ENCODE assay signal across 13 cellular contexts in genomic region chrX:72526534-72527508, GRCh38. TPM values are rescaled to one million over a fixed set of nuclear protein-coding genes. Genes with fewer than 3 reads are reported as not detected.
A peak's percentile ranks its signal among the peaks of the same experiment; 100 is the strongest.
DNase-seq lines count a peak whose midpoint lies in the region; ATAC-seq and TF ChIP-seq lines count a peak whose summit lies in the region.
"Had no signal": no experiment of that assay in that cellular context is flagged by ENCODE, and none has a peak within 500 bp of the region (broad histone marks: within the 10 kb centered on the region; RNA-seq: fewer than 3 reads in every experiment).

No MANE protein-coding gene starts in this region.

- peak; percentile 48 for ATAC-seq in HG02623 (IDR thresholded peaks at IDR 0.05; ENCODE audit: unreplicated experiment)
- no peak for ATAC-seq in CD4-positive, alpha-beta T cell (ENCODE audit: poor library complexity)

- no peak for TF ChIP-seq POLR2A in suprapubic skin (IDR thresholded peaks at IDR 0.05)

- no peak overlapping the region for H3K4me3 Mint-ChIP-seq in Calu3 (ENCODE audit: low read depth, unreplicated experiment)
- H3K4me3 Mint-ChIP-seq in CD4-positive, alpha-beta T cell = no peak overlapping the region
- H3K4me3 Mint-ChIP-seq: activated T-helper 1 cell treated with anti-CD3 and anti-CD28 coated beads, Interleukin-12 subunit alpha, Interleukin-12 subunit beta, Interleukin-2, Interleukin-4 antibody, amounts not matched to agents 30 ng/mL and 10 ng/mL and 1 ng/mL, durations not matched to agents 14 hours and 24 hours and 36 hours; B cell; dendritic cell treated with granulocyte-macrophage colony-stimulating factor and Interleukin-4, amounts not matched to agents 40 ng/mL and 50 ng/mL, for 4 days had no signal

- BruUV-seq in Calu3 (replicated peaks; lab: Mats Ljungman, UMichigan) = no TSS peak

- POLR2A ChIA-PET in CD4-positive, alpha-beta T cell (lab: Charles Lee) = no interaction called here

- H3K36me3 Mint-ChIP-seq in Calu3 (ENCODE audit: insufficient read depth, unreplicated experiment) = no peaks in the 10 kb centered on the region
- H3K36me3 Mint-ChIP-seq in CD4-positive, alpha-beta T cell (ENCODE audit: low read depth) = peaks cover 51% of the 10 kb centered on the region

- intact Hi-C loops in Calu3 (cut with micrococcal nuclease; ENCODE audit: unreplicated experiment) = no loop called here
- intact Hi-C loops in CD4-positive, alpha-beta T cell (cut with DNase I, micrococcal nuclease) = no loop called here

- DNase-seq in Calu3 (no peak), SIG-M5 (lab: John Stamatoyannopoulos, UW) (peak; percentile 64), fibroblast of mammary gland (ENCODE audit: low read depth) (peak; percentile 3), suprapubic skin (ENCODE audit: low spot score in 2 of 2) (no peak), hypothalamus (lab: John Stamatoyannopoulos, UW) (no peak)
- DNase-seq in activated T-cell treated with anti-CD3 and anti-CD28 coated beads, Interleukin-2, amount 50 U/mL, for 1 hour = no peak
- DNase-seq in CD4-positive, alpha-beta T cell = no peak
- DNase-seq: NCI-H774; stimulated activated CD4-positive, alpha-beta T cell treated with anti-CD3 and anti-CD28 coated beads, Interleukin-12 subunit alpha, Interleukin-12 subunit beta, amount 100 ng/mL, for 4 hours had no signal

- no peaks in the 10 kb centered on the region for H3K27me3 Mint-ChIP-seq in Calu3 (ENCODE audit: unreplicated experiment)
- H3K27me3 Mint-ChIP-seq in CD4-positive, alpha-beta T cell = no peaks in the 10 kb centered on the region
- H3K27me3 Mint-ChIP-seq: B cell; dendritic cell treated with granulocyte-macrophage colony-stimulating factor and Interleukin-4, amounts not matched to agents 40 ng/mL and 50 ng/mL, for 4 days had no signal

- no peaks in the 10 kb centered on the region for H3K9me3 ChIP-seq in suprapubic skin
- H3K9me3 ChIP-seq in CD4-positive, alpha-beta T cell (ENCODE audit: control insufficient read depth, low read length) = no peaks in the 10 kb centered on the region

- CTCF ChIA-PET in Calu3 (lab: Charles Lee) = no interaction called here
- CTCF ChIA-PET in CD4-positive, alpha-beta T cell (lab: Charles Lee) = no interaction called here

- no peak overlapping the region for H3K27ac ChIP-seq in suprapubic skin
- H3K27ac ChIP-seq in CD4-positive, alpha-beta T cell (ENCODE audit: low read depth, low read length) = no peak overlapping the region

- no peak for TF ChIP-seq CTCF in Calu3 (IDR thresholded peaks at IDR 0.05; ENCODE audit: unreplicated experiment)
- TF ChIP-seq CTCF in fibroblast of mammary gland (conservative IDR thresholded peaks at IDR 0.05; ENCODE audit: control insufficient read depth, insufficient read depth, low read depth, low read length) = no peak
- TF ChIP-seq CTCF in suprapubic skin (IDR thresholded peaks at IDR 0.05) = no peak
- no peak for TF ChIP-seq CTCF in CD4-positive, alpha-beta T cell (IDR thresholded peaks at IDR 0.05)

- no peaks in the 10 kb centered on the region for H3K9me3 Mint-ChIP-seq in Calu3 (ENCODE audit: low read depth, unreplicated experiment)
- no peaks in the 10 kb centered on the region for H3K9me3 Mint-ChIP-seq in CD4-positive, alpha-beta T cell
- H3K9me3 Mint-ChIP-seq: activated T-helper 1 cell treated with anti-CD3 and anti-CD28 coated beads, Interleukin-12 subunit alpha, Interleukin-12 subunit beta, Interleukin-2, Interleukin-4 antibody, amounts not matched to agents 30 ng/mL and 10 ng/mL and 1 ng/mL, durations not matched to agents 14 hours and 24 hours and 36 hours; dendritic cell treated with granulocyte-macrophage colony-stimulating factor and Interleukin-4, amounts not matched to agents 40 ng/mL and 50 ng/mL, for 4 days had no signal

- H3K4me1 ChIP-seq in suprapubic skin = no peaks in the 10 kb centered on the region

- no peaks in the 10 kb centered on the region for H3K27me3 ChIP-seq in suprapubic skin
- no peaks in the 10 kb centered on the region for H3K27me3 ChIP-seq in CD4-positive, alpha-beta T cell (ENCODE audit: control insufficient read depth, insufficient read depth, low read length)

- H3K36me3 ChIP-seq in suprapubic skin = no peaks in the 10 kb centered on the region

- H3K4me1 Mint-ChIP-seq in Calu3 (ENCODE audit: low read depth, unreplicated experiment) = peaks cover 9% of the 10 kb centered on the region
- H3K4me1 Mint-ChIP-seq in CD4-positive, alpha-beta T cell (ENCODE audit: low read depth) = peaks cover 12% of the 10 kb centered on the region

- H3K4me3 ChIP-seq in fibroblast of mammary gland (ENCODE audit: control insufficient read depth, low read depth, low read length) (no peak overlapping the region), suprapubic skin (no peak overlapping the region)

- TF ChIP-seq EP300 in suprapubic skin (IDR thresholded peaks at IDR 0.05) = no peak

- H3K27ac Mint-ChIP-seq in Calu3 (ENCODE audit: unreplicated experiment) = peak overlapping the region; percentile 5
- no peak overlapping the region for H3K27ac Mint-ChIP-seq in CD4-positive, alpha-beta T cell
- H3K27ac Mint-ChIP-seq: activated T-helper 1 cell treated with anti-CD3 and anti-CD28 coated beads, Interleukin-12 subunit alpha, Interleukin-12 subunit beta, Interleukin-2, Interleukin-4 antibody, amounts not matched to agents 30 ng/mL and 10 ng/mL and 1 ng/mL, durations not matched to agents 14 hours and 24 hours and 36 hours; B cell; dendritic cell treated with granulocyte-macrophage colony-stimulating factor and Interleukin-4, amounts not matched to agents 40 ng/mL and 50 ng/mL, for 4 days had no signal

- 66% methylated on average over 6 of the region's 6 CpGs for WGBS in suprapubic skin

RNA-seq across cellular contexts. Expression of gene HDAC8, which starts 45.8 kb away (rescaled TPM):
- total RNA-seq in Calu3 (2022) (52.0 and 52.5 TPM in 2 replicates), suprapubic skin (10 to 100 TPM; 16.3 to 27.0 (median 20.2) TPM)
- 1 to 10 TPM; 5.8 to 6.8 TPM for total RNA-seq in CD4-positive, alpha-beta T cell

Comparison
In these comparisons a context has a peak if more than half of its experiments do, and no peak if none do; other contexts are left out.
1. DNase-seq: peak in SIG-M5 (single experiment) and fibroblast of mammary gland (single experiment); none in Calu3 (single experiment), suprapubic skin (0 of 2), activated T-cell treated with anti-CD3 and anti-CD28 coated beads, Interleukin-2, amount 50 U/mL, for 1 hour (single experiment), hypothalamus (0 of 51) and CD4-positive, alpha-beta T cell (0 of 10).